ENCODE assay signal across 1 cellular context in the genomic region with DNA sequence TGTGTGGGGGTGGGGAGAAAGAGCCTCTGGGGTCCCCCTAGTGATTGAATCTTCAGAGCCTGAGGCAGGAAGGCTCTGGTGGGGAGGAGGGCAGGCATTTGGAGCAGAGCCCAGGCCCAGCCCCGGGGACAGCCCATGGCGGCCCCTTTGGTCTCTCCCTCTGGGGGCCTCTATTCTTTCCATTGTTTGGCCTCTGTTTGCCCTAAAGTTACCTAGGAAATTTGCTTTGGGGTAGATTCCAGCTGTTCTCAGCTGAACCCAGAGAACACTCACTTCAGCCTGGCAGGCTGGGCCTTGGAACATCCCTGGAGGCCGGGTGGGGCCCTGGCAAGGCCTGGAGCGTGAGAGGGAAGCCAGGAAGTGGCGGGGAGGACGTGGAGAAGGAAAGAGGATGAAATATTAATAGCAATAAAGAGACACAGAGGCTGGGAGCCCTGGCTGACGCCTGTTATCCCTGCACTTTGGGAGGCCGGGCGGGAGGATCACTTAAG.
TF ChIP-seq lines count a peak whose summit lies in the region.

No MANE protein-coding gene starts in this region.

TF ChIP-seq in HepG2, 621 proteins besides CTCF, POLR2A, EP300 and RAD21 (continued from another document and continues in another):
- TF ChIP-seq, protein P1, sequence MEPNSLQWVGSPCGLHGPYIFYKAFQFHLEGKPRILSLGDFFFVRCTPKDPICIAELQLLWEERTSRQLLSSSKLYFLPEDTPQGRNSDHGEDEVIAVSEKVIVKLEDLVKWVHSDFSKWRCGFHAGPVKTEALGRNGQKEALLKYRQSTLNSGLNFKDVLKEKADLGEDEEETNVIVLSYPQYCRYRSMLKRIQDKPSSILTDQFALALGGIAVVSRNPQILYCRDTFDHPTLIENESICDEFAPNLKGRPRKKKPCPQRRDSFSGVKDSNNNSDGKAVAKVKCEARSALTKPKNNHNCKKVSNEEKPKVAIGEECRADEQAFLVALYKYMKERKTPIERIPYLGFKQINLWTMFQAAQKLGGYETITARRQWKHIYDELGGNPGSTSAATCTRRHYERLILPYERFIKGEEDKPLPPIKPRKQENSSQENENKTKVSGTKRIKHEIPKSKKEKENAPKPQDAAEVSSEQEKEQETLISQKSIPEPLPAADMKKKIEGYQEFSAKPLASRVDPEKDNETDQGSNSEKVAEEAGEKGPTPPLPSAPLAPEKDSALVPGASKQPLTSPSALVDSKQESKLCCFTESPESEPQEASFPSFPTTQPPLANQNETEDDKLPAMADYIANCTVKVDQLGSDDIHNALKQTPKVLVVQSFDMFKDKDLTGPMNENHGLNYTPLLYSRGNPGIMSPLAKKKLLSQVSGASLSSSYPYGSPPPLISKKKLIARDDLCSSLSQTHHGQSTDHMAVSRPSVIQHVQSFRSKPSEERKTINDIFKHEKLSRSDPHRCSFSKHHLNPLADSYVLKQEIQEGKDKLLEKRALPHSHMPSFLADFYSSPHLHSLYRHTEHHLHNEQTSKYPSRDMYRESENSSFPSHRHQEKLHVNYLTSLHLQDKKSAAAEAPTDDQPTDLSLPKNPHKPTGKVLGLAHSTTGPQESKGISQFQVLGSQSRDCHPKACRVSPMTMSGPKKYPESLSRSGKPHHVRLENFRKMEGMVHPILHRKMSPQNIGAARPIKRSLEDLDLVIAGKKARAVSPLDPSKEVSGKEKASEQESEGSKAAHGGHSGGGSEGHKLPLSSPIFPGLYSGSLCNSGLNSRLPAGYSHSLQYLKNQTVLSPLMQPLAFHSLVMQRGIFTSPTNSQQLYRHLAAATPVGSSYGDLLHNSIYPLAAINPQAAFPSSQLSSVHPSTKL (CRISPR knock-in tag; IDR thresholded peaks at IDR 0.05) = 0 out of 2 replicates have a peak, but pooled peaks have one; percentile 35
- TF ChIP-seq ZNF337 (CRISPR knock-in tag; IDR thresholded peaks at IDR 0.05; ENCODE audit: borderline replicate concordance, low read depth) (no peak), REL (CRISPR knock-in tag; conservative IDR thresholded peaks at IDR 0.05) (no peak), SMARCE1 (IDR thresholded peaks at IDR 0.05; ENCODE audit: borderline replicate concordance) (no peak), NFKBIZ (CRISPR knock-in tag; IDR thresholded peaks at IDR 0.05) (no peak), PAWR (CRISPR knock-in tag; IDR thresholded peaks at IDR 0.05; ENCODE audit: borderline replicate concordance) (no peak), CEBPB (IDR thresholded peaks at IDR 0.05; ENCODE audit: borderline replicate concordance, low read depth, low read length) (no peak), ZNF746 (CRISPR knock-in tag; IDR thresholded peaks at IDR 0.05) (no peak), SUZ12 (IDR thresholded peaks at IDR 0.05; ENCODE audit: low read depth, low read length) (no peak), ZNF839 (CRISPR knock-in tag; IDR thresholded peaks at IDR 0.05; ENCODE audit: borderline replicate concordance) (no peak), ZMYM4 (CRISPR knock-in tag; IDR thresholded peaks at IDR 0.05) (no peak), KMT2B (CRISPR knock-in tag; IDR thresholded peaks at IDR 0.05) (no peak), RORA (CRISPR knock-in tag; IDR thresholded peaks at IDR 0.05) (no peak), ZNF660 (CRISPR knock-in tag; IDR thresholded peaks at IDR 0.05; ENCODE audit: borderline replicate concordance, low read depth) (no peak), SNAPC2 (CRISPR knock-in tag; IDR thresholded peaks at IDR 0.05) (no peak), RXRB (CRISPR knock-in tag; IDR thresholded peaks at IDR 0.05; ENCODE audit: borderline replicate concordance) (peak; percentile 44; the same call in 1 of the 2 replicates), RARA (CRISPR knock-in tag; IDR thresholded peaks at IDR 0.05) (peak; percentile 32; the same call in 1 of the 2 replicates), ZNF619 (CRISPR knock-in tag; IDR thresholded peaks at IDR 0.05) (no peak), ZNF460 (CRISPR knock-in tag; IDR thresholded peaks at IDR 0.05; ENCODE audit: borderline replicate concordance) (no peak), ZNF724P (CRISPR knock-in tag; IDR thresholded peaks at IDR 0.05; ENCODE audit: borderline replicate concordance) (no peak), GABPA (IDR thresholded peaks at IDR 0.05; ENCODE audit: low read depth, low read length) (no peak), GABPA (CRISPR knock-in tag; IDR thresholded peaks at IDR 0.05; ENCODE audit: low read depth) (no peak), SOX13 (IDR thresholded peaks at IDR 0.05) (peak; percentile 83), SOX13 (CRISPR knock-in tag; conservative IDR thresholded peaks at IDR 0.05 in 1 of 2, IDR thresholded peaks at IDR 0.05 in 1 of 2) (peak in 1 of 2 experiments; percentile 93; a peak in 2 of 4 replicates), ZNF652 (CRISPR knock-in tag; IDR thresholded peaks at IDR 0.05; ENCODE audit: borderline replicate concordance, low read depth) (no peak), MYNN (CRISPR knock-in tag; IDR thresholded peaks at IDR 0.05; ENCODE audit: low read depth) (no peak), NFE2L1 (CRISPR knock-in tag; IDR thresholded peaks at IDR 0.05; ENCODE audit: borderline replicate concordance) (no peak), NRL (CRISPR knock-in tag; IDR thresholded peaks at IDR 0.05; ENCODE audit: borderline replicate concordance) (no peak), SNAI1 (CRISPR knock-in tag; IDR thresholded peaks at IDR 0.05; ENCODE audit: borderline replicate concordance) (no peak), NCOR1 (IDR thresholded peaks at IDR 0.05; ENCODE audit: borderline replicate concordance, low read length) (peak; percentile 41; the same call in 1 of the 2 replicates), NFE2L2 (IDR thresholded peaks at IDR 0.05; ENCODE audit: low read length) (no peak), ZNF230 (CRISPR knock-in tag; IDR thresholded peaks at IDR 0.05) (no peak), IRX3 (CRISPR knock-in tag; IDR thresholded peaks at IDR 0.05; ENCODE audit: borderline replicate concordance, low read depth) (no peak), BRD4 (CRISPR knock-in tag; IDR thresholded peaks at IDR 0.05) (no peak), RFX1 (IDR thresholded peaks at IDR 0.05) (no peak; the same call in 1 of the 2 replicates), STAG1 (CRISPR knock-in tag; IDR thresholded peaks at IDR 0.05) (no peak)
- TF ChIP-seq, protein P2, sequence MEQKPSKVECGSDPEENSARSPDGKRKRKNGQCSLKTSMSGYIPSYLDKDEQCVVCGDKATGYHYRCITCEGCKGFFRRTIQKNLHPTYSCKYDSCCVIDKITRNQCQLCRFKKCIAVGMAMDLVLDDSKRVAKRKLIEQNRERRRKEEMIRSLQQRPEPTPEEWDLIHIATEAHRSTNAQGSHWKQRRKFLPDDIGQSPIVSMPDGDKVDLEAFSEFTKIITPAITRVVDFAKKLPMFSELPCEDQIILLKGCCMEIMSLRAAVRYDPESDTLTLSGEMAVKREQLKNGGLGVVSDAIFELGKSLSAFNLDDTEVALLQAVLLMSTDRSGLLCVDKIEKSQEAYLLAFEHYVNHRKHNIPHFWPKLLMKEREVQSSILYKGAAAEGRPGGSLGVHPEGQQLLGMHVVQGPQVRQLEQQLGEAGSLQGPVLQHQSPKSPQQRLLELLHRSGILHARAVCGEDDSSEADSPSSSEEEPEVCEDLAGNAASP (CRISPR knock-in tag; IDR thresholded peaks at IDR 0.05; ENCODE audit: borderline replicate concordance) = peak; percentile 40; the same call in 1 of the 2 replicates
- TF ChIP-seq, protein P3, sequence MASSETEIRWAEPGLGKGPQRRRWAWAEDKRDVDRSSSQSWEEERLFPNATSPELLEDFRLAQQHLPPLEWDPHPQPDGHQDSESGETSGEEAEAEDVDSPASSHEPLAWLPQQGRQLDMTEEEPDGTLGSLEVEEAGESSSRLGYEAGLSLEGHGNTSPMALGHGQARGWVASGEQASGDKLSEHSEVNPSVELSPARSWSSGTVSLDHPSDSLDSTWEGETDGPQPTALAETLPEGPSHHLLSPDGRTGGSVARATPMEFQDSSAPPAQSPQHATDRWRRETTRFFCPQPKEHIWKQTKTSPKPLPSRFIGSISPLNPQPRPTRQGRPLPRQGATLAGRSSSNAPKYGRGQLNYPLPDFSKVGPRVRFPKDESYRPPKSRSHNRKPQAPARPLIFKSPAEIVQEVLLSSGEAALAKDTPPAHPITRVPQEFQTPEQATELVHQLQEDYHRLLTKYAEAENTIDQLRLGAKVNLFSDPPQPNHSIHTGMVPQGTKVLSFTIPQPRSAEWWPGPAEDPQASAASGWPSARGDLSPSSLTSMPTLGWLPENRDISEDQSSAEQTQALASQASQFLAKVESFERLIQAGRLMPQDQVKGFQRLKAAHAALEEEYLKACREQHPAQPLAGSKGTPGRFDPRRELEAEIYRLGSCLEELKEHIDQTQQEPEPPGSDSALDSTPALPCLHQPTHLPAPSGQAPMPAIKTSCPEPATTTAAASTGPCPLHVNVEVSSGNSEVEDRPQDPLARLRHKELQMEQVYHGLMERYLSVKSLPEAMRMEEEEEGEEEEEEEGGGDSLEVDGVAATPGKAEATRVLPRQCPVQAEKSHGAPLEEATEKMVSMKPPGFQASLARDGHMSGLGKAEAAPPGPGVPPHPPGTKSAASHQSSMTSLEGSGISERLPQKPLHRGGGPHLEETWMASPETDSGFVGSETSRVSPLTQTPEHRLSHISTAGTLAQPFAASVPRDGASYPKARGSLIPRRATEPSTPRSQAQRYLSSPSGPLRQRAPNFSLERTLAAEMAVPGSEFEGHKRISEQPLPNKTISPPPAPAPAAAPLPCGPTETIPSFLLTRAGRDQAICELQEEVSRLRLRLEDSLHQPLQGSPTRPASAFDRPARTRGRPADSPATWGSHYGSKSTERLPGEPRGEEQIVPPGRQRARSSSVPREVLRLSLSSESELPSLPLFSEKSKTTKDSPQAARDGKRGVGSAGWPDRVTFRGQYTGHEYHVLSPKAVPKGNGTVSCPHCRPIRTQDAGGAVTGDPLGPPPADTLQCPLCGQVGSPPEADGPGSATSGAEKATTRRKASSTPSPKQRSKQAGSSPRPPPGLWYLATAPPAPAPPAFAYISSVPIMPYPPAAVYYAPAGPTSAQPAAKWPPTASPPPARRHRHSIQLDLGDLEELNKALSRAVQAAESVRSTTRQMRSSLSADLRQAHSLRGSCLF (CRISPR knock-in tag; IDR thresholded peaks at IDR 0.05; ENCODE audit: borderline replicate concordance) = no peak
- TF ChIP-seq, protein P4, sequence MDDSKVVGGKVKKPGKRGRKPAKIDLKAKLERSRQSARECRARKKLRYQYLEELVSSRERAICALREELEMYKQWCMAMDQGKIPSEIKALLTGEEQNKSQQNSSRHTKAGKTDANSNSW (CRISPR knock-in tag; IDR thresholded peaks at IDR 0.05; ENCODE audit: borderline replicate concordance) = no peak
- TF ChIP-seq, protein P5, sequence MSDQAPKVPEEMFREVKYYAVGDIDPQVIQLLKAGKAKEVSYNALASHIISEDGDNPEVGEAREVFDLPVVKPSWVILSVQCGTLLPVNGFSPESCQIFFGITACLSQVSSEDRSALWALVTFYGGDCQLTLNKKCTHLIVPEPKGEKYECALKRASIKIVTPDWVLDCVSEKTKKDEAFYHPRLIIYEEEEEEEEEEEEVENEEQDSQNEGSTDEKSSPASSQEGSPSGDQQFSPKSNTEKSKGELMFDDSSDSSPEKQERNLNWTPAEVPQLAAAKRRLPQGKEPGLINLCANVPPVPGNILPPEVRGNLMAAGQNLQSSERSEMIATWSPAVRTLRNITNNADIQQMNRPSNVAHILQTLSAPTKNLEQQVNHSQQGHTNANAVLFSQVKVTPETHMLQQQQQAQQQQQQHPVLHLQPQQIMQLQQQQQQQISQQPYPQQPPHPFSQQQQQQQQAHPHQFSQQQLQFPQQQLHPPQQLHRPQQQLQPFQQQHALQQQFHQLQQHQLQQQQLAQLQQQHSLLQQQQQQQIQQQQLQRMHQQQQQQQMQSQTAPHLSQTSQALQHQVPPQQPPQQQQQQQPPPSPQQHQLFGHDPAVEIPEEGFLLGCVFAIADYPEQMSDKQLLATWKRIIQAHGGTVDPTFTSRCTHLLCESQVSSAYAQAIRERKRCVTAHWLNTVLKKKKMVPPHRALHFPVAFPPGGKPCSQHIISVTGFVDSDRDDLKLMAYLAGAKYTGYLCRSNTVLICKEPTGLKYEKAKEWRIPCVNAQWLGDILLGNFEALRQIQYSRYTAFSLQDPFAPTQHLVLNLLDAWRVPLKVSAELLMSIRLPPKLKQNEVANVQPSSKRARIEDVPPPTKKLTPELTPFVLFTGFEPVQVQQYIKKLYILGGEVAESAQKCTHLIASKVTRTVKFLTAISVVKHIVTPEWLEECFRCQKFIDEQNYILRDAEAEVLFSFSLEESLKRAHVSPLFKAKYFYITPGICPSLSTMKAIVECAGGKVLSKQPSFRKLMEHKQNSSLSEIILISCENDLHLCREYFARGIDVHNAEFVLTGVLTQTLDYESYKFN (CRISPR knock-in tag; conservative IDR thresholded peaks at IDR 0.05) = 0 out of 2 replicates have a peak, but pooled peaks have one; percentile 27
- TF ChIP-seq, protein P6, sequence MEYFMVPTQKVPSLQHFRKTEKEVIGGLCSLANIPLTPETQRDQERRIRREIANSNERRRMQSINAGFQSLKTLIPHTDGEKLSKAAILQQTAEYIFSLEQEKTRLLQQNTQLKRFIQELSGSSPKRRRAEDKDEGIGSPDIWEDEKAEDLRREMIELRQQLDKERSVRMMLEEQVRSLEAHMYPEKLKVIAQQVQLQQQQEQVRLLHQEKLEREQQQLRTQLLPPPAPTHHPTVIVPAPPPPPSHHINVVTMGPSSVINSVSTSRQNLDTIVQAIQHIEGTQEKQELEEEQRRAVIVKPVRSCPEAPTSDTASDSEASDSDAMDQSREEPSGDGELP (IDR thresholded peaks at IDR 0.05; ENCODE audit: borderline replicate concordance, low read depth) = peak; percentile 75; the same call in 1 of the 2 replicates
- TF ChIP-seq, protein P7, sequence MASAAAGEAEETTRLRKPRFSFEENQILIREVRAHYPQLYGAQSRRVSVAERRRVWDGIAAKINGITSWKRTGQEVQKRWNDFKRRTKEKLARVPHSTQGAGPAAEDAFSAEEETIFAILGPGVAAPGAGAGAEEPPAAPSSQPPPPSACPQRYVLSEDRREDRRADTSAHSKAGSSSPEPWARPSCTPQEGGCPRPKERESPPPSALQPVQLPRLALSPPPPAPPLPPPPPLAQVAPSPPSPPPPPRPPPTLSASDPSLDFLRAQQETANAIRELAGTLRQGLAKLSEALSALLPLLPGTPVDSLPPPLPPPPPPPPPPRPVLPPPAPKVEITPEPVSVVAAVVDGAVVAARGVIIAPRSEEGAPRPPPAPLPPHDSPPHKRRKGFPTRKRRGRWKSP (CRISPR knock-in tag; IDR thresholded peaks at IDR 0.05) = no peak
- TF ChIP-seq, protein P8, sequence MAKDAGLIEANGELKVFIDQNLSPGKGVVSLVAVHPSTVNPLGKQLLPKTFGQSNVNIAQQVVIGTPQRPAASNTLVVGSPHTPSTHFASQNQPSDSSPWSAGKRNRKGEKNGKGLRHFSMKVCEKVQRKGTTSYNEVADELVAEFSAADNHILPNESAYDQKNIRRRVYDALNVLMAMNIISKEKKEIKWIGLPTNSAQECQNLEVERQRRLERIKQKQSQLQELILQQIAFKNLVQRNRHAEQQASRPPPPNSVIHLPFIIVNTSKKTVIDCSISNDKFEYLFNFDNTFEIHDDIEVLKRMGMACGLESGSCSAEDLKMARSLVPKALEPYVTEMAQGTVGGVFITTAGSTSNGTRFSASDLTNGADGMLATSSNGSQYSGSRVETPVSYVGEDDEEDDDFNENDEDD (CRISPR knock-in tag; IDR thresholded peaks at IDR 0.05; ENCODE audit: borderline replicate concordance) = no peak
- TF ChIP-seq, protein P9, sequence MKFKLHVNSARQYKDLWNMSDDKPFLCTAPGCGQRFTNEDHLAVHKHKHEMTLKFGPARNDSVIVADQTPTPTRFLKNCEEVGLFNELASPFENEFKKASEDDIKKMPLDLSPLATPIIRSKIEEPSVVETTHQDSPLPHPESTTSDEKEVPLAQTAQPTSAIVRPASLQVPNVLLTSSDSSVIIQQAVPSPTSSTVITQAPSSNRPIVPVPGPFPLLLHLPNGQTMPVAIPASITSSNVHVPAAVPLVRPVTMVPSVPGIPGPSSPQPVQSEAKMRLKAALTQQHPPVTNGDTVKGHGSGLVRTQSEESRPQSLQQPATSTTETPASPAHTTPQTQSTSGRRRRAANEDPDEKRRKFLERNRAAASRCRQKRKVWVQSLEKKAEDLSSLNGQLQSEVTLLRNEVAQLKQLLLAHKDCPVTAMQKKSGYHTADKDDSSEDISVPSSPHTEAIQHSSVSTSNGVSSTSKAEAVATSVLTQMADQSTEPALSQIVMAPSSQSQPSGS (CRISPR knock-in tag; IDR thresholded peaks at IDR 0.05) = no peak
